ENCODE assay signal across 8 cellular contexts in the genomic region with DNA sequence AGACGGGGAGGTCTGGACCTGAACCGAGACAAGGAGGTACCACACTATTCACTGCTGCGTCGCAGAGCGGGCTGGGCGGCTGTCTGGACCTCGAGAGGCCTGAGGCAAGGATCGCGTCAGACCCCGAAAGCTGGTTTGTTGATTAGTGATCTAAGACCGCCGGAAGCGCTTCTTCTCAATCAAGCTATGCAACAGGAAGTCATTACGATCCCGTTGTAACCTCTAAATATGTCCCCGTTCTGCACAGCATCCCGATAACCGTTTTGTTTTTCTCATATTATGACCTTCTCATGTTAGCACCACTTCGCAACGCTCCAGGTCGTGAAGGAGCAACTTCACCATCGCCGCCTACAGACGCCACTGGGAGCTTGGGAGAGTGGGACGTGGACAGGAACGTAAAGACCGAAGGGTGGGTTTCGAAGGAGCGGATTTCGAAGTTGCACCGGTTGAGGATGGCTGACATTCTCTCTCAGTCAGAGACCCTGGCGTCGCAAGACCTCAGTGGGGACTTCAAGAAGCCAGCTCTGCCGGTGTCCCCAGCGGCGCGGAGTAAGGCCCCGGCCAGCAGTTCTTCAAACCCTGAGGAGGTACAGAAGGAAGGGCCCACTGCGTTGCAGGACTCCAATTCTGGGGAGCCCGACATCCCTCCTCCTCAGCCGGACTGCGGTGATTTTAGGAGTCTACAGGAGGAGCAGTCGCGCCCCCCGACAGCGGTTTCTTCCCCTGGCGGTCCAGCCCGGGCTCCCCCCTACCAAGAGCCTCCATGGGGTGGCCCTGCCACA. TPM values are rescaled to one million over a fixed set of nuclear protein-coding genes. Genes with fewer than 3 reads are reported as not detected.
A peak's percentile ranks its signal among the peaks of the same experiment; 100 is the strongest.
DNase-seq lines count a peak whose midpoint lies in the region; ATAC-seq and TF ChIP-seq lines count a peak whose summit lies in the region.

A gene with protein sequence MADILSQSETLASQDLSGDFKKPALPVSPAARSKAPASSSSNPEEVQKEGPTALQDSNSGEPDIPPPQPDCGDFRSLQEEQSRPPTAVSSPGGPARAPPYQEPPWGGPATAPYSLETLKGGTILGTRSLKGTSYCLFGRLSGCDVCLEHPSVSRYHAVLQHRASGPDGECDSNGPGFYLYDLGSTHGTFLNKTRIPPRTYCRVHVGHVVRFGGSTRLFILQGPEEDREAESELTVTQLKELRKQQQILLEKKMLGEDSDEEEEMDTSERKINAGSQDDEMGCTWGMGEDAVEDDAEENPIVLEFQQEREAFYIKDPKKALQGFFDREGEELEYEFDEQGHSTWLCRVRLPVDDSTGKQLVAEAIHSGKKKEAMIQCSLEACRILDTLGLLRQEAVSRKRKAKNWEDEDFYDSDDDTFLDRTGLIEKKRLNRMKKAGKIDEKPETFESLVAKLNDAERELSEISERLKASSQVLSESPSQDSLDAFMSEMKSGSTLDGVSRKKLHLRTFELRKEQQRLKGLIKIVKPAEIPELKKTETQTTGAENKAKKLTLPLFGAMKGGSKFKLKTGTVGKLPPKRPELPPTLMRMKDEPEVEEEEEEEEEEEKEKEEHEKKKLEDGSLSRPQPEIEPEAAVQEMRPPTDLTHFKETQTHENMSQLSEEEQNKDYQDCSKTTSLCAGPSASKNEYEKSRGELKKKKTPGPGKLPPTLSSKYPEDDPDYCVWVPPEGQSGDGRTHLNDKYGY (plus strand): TSS at position 427 of the 782 bp plus-strand sequence. CDS start 26 bp downstream, at position 453.
A gene with protein sequence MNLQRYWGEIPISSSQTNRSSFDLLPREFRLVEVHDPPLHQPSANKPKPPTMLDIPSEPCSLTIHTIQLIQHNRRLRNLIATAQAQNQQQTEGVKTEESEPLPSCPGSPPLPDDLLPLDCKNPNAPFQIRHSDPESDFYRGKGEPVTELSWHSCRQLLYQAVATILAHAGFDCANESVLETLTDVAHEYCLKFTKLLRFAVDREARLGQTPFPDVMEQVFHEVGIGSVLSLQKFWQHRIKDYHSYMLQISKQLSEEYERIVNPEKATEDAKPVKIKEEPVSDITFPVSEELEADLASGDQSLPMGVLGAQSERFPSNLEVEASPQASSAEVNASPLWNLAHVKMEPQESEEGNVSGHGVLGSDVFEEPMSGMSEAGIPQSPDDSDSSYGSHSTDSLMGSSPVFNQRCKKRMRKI (minus strand): TSS at position 152 of the 782 bp plus-strand sequence. CDS start 1,422 bp downstream, outside the sequence.

- peak within 1 kb of the TSS; percentile 100 for H2AFZ ChIP-seq in GM23338

- TF ChIP-seq POLR2A in Raji (IDR thresholded peaks at IDR 0.05; ENCODE audit: insufficient read depth, low read depth, low read length): peak; percentile 82

- H3F3A ChIP-seq in GM23338 (replicated peaks; ENCODE audit: low read depth): no peaks in the 10 kb centered on the region

- H3K4me3 ChIP-seq in GM23338: peak within 1 kb of the TSS; percentile 83

- TF ChIP-seq CTCF in GM23338 (conservative IDR thresholded peaks at IDR 0.05; ENCODE audit: low read depth in 2 of 2) (no peak), nephron (IDR thresholded peaks at IDR 0.05; ENCODE audit: unreplicated experiment in 3 of 3) (no peak)

- H3K9me2 ChIP-seq in GM23338 (ENCODE audit: insufficient read depth): no peaks in the 10 kb centered on the region

- H3K27ac Mint-ChIP-seq in GM23338: peak within 1 kb of the TSS; percentile 99
- H3K27ac Mint-ChIP-seq in nephron: peak within 1 kb of the TSS; percentile 99 to 100 (median 100)
- H3K27ac Mint-ChIP-seq in stimulated activated naive CD8-positive, alpha-beta T cell treated with anti-CD3 and anti-CD28 coated beads, Interleukin-15, Interleukin-2, amounts not matched to agents 100 ng/mL and 50 ng/mL, for 24 hours: peak within 1 kb of the TSS; percentile 99

- H3K36me3 ChIP-seq in GM23338 (ENCODE audit: insufficient read depth): peaks cover 7% of the 10 kb centered on the region

- peak within 1 kb of the TSS; percentile 98 for H3K4me2 ChIP-seq in GM23338

- H3K27me3 Mint-ChIP-seq in GM23338 (ENCODE audit: insufficient read depth, low read depth, poor library complexity) (peaks cover 7% of the 10 kb centered on the region), nephron (ENCODE audit: low read depth) (no peaks in the 10 kb centered on the region)
- no peaks in the 10 kb centered on the region for H3K27me3 Mint-ChIP-seq in stimulated activated naive CD8-positive, alpha-beta T cell treated with anti-CD3 and anti-CD28 coated beads, Interleukin-15, Interleukin-2, amounts not matched to agents 100 ng/mL and 50 ng/mL, for 24 hours

- DNase-seq in DMS79 (lab: John Stamatoyannopoulos, UW) (peak; percentile 76), GM23338 (ENCODE audit: low spot score) (peak; percentile 91), LoVo (ENCODE audit: low spot score) (peak; percentile 79), fibroblast of the conjunctiva (ENCODE audit: low read depth) (peak; percentile 80)
- peak; percentile 58 for DNase-seq in activated T-helper 9 cell treated with anti-CD3 and anti-CD28 coated beads, Interleukin-2, amount 50 U/mL, for 16 hours (ENCODE audit: low read depth)

- H3K4me1 Mint-ChIP-seq in GM23338 (peaks cover 8% of the 10 kb centered on the region; the same call in 1 of the 3 replicates), nephron (peaks cover 29% of the 10 kb centered on the region)
- peaks cover 54% of the 10 kb centered on the region for H3K4me1 Mint-ChIP-seq in stimulated activated naive CD8-positive, alpha-beta T cell treated with anti-CD3 and anti-CD28 coated beads, Interleukin-15, Interleukin-2, amounts not matched to agents 100 ng/mL and 50 ng/mL, for 24 hours (ENCODE audit: low read depth)

- peak within 1 kb of the TSS; percentile 95 for H3K27ac ChIP-seq in GM23338 (ENCODE audit: low read depth)

- ATAC-seq in GM23338: peak; percentile 83

- H3K9me3 Mint-ChIP-seq in GM23338 (no peaks in the 10 kb centered on the region; the same call in 2 of the 3 replicates), nephron (no peaks in the 10 kb centered on the region)
- no peaks in the 10 kb centered on the region for H3K9me3 Mint-ChIP-seq in stimulated activated naive CD8-positive, alpha-beta T cell treated with anti-CD3 and anti-CD28 coated beads, Interleukin-15, Interleukin-2, amounts not matched to agents 100 ng/mL and 50 ng/mL, for 24 hours

- H3K4me3 Mint-ChIP-seq in GM23338 (peak within 1 kb of the TSS; percentile 98), nephron (peak within 1 kb of the TSS; percentile 98 to 100 (median 99))
- H3K4me3 Mint-ChIP-seq in stimulated activated naive CD8-positive, alpha-beta T cell treated with anti-CD3 and anti-CD28 coated beads, Interleukin-15, Interleukin-2, amounts not matched to agents 100 ng/mL and 50 ng/mL, for 24 hours: peak within 1 kb of the TSS; percentile 99

- peaks cover 14% of the 10 kb centered on the region for H3K4me1 ChIP-seq in GM23338 (ENCODE audit: insufficient read depth)

- H3K79me2 ChIP-seq in GM23338 (replicated peaks; ENCODE audit: insufficient read depth): peaks cover 27% of the 10 kb centered on the region

- H3K36me3 Mint-ChIP-seq in GM23338 (ENCODE audit: low read depth) (peaks cover 46% of the 10 kb centered on the region), nephron (ENCODE audit: low read depth) (peaks cover 48% of the 10 kb centered on the region)
- H3K36me3 Mint-ChIP-seq in stimulated activated naive CD8-positive, alpha-beta T cell treated with anti-CD3 and anti-CD28 coated beads, Interleukin-15, Interleukin-2, amounts not matched to agents 100 ng/mL and 50 ng/mL, for 24 hours (ENCODE audit: low read depth): peaks cover 47% of the 10 kb centered on the region

- H3K27me3 ChIP-seq in GM23338 (ENCODE audit: insufficient read depth): no peaks in the 10 kb centered on the region

- H4K20me1 ChIP-seq in GM23338 (replicated peaks; ENCODE audit: insufficient read depth): no peaks in the 10 kb centered on the region

TF ChIP-seq in GM23338, 12 proteins besides CTCF, POLR2A, EP300 and RAD21 (continues in another document):
- TF ChIP-seq EZH2 (IDR thresholded peaks at IDR 0.05; ENCODE audit: low read depth, unreplicated experiment) (no peak), EZH2phosphoT487 (IDR thresholded peaks at IDR 0.05; ENCODE audit: unreplicated experiment) (no peak), CREB1 (CRISPR knock-in tag; IDR thresholded peaks at IDR 0.05; ENCODE audit: low read depth) (peak; percentile 68; the same call in 1 of the 2 replicates), STAT1 (IDR thresholded peaks at IDR 0.05; ENCODE audit: unreplicated experiment) (no peak), ETS1 (IDR thresholded peaks at IDR 0.05) (peak; percentile 27; the same call in 1 of the 2 replicates), JUNB (IDR thresholded peaks at IDR 0.05; ENCODE audit: unreplicated experiment) (no peak)

RNA-seq across cellular contexts. Expression of the first gene that starts in this region (rescaled TPM):
- total RNA-seq in GM23338 (2014; rRNA removed; shearing (Covaris generic)): 19.0 and 24.3 TPM in 2 replicates
- 25.2 and 29.2 TPM in 2 replicates for polyA plus RNA-seq in GM23338 (2016; fragmentation: Nextera tagmentation; extraction: Ambion mirVana)

RNA-seq across cellular contexts. Expression of the second gene that starts in this region (rescaled TPM):
- 16.5 and 17.7 TPM in 2 replicates for total RNA-seq in GM23338 (2014; rRNA removed; shearing (Covaris generic))
- polyA plus RNA-seq in GM23338 (2016; fragmentation: Nextera tagmentation; extraction: Ambion mirVana): 13.5 and 13.7 TPM in 2 replicates

Comparison
In these comparisons a context has a peak if more than half of its experiments do, and no peak if none do; other contexts are left out.
1. Peak in every context shown above with its lines: DNase-seq, ATAC-seq, H3K4me3 ChIP-seq and H3K27ac ChIP-seq.